ENCODE assay signal across 9 cellular contexts in genomic region chr2:121431214-121431613, GRCh38.
"Had no signal": no experiment of that assay in that cellular context is flagged by ENCODE, and none has a peak within 500 bp of the region (broad histone marks: within the 10 kb centered on the region; RNA-seq: fewer than 3 reads in every experiment).

No MANE protein-coding gene starts in this region.

- H3K27ac ChIP-seq: GM23248, HL-60 had no signal

- H3K4me3 ChIP-seq: GM23248, HAP-1 had no signal

- H3K9me3 ChIP-seq: HAP-1 had no signal

- H3K4me3 Mint-ChIP-seq: HFFc6 had no signal

- H3K9me3 Mint-ChIP-seq: HFFc6 had no signal

- DNase-seq: GM23248, GOT3, H7, HFFc6, IMR-90, KBM-7 had no signal

- H3K9ac ChIP-seq: GM23248 had no signal

- H2AFZ ChIP-seq: GM23248 had no signal

- ATAC-seq: HCT116 had no signal

- H3K27ac Mint-ChIP-seq: HFFc6 had no signal
